ENCODE assay signal across 36 cellular contexts in the genomic region with DNA sequence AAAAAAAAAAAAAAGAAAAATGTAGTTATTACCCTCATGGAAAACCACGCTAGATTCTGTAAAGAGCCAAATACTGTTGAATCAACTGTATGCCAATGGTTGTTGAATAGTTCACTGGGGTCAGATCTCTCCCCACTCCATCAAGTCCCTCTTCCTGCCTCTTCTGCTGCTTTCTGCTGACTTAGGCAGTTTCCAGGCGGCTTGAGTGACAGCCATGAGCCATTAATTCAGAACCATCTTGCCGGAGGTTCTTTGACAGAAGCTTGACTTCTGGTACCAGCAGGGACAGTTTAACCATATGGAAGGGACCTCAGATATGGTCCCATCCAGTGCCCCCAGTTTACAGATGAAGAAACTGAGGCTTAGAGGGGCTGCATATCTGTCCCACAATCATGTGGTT. TPM values are rescaled to one million over a fixed set of nuclear protein-coding genes. Genes with fewer than 3 reads are reported as not detected.
"Had no signal": no experiment of that assay in that cellular context is flagged by ENCODE, and none has a peak within 500 bp of the region (broad histone marks: within the 10 kb centered on the region; RNA-seq: fewer than 3 reads in every experiment).

No MANE protein-coding gene starts in this region.

- H3K27me3 ChIP-seq: adrenal gland, body of pancreas, brain microvascular endothelial cell, breast epithelium had no signal

- H3K4me1 Mint-ChIP-seq: activated B cell treated with CpG ODN at 0.5 μM for 24 hours; activated CD4-positive, alpha-beta T cell treated with anti-CD3 and anti-CD28 coated beads, Interleukin-2, amount 10 ng/mL, durations not matched to agents 24 days and 14 days; activated naive CD8-positive, alpha-beta T cell treated with anti-CD3 and anti-CD28 coated beads for 36 hours; activated T-helper 17 cell treated with anti-CD3 and anti-CD28 coated beads, Interleukin-2, amount 50 U/mL, for 72 hours had no signal

- H3K36me3 Mint-ChIP-seq: activated CD4-positive, alpha-beta memory T cell treated with anti-CD3 and anti-CD28 coated beads for 36 hours; activated naive CD4-positive, alpha-beta T cell treated with anti-CD3 and anti-CD28 coated beads, Interleukin-2, amount 50 U/mL, for 72 hours; activated naive CD8-positive, alpha-beta T cell treated with anti-CD3 and anti-CD28 coated beads for 36 hours had no signal

- H3K9me3 Mint-ChIP-seq: activated B cell treated with CpG ODN at 0.5 μM for 24 hours; activated CD4-positive, alpha-beta memory T cell treated with anti-CD3 and anti-CD28 coated beads for 36 hours; activated CD4-positive, alpha-beta T cell treated with anti-CD3 and anti-CD28 coated beads, Interleukin-2, amount 10 ng/mL, durations not matched to agents 24 days and 14 days; activated CD8-positive, alpha-beta T cell treated with anti-CD3 and anti-CD28 coated beads for 36 hours; activated naive CD4-positive, alpha-beta T cell treated with anti-CD3 and anti-CD28 coated beads for 36 hours; activated naive CD4-positive, alpha-beta T cell treated with anti-CD3 and anti-CD28 coated beads, Interleukin-2, amount 50 U/mL, for 72 hours; activated naive CD8-positive, alpha-beta T cell treated with anti-CD3 and anti-CD28 coated beads for 36 hours; activated T-cell treated with anti-CD3 and anti-CD28 coated beads, Interleukin-2, amount 50 U/mL, for 4 hours; activated T-cell treated with anti-CD3 and anti-CD28 coated beads, Interleukin-2, amount 50 U/mL, for 72 hours; activated T-helper 1 cell treated with anti-CD3 and anti-CD28 coated beads, Interleukin-12 subunit alpha, Interleukin-12 subunit beta, Interleukin-2, Interleukin-4 antibody, amounts not matched to agents 30 ng/mL and 10 ng/mL and 1 ng/mL, durations not matched to agents 14 hours and 24 hours and 36 hours; activated T-helper 17 cell treated with anti-CD3 and anti-CD28 coated beads, Interleukin-2, amount 50 U/mL, for 72 hours had no signal

- H3K9me3 ChIP-seq: adrenal gland, body of pancreas, breast epithelium had no signal

- H3K4me1 ChIP-seq: adrenal gland, body of pancreas, breast epithelium had no signal

- H3K4me3 Mint-ChIP-seq: activated B cell treated with CpG ODN at 0.5 μM for 24 hours; activated CD4-positive, alpha-beta memory T cell treated with anti-CD3 and anti-CD28 coated beads for 36 hours; activated CD4-positive, alpha-beta T cell treated with anti-CD3 and anti-CD28 coated beads, Interleukin-2, amount 10 ng/mL, durations not matched to agents 24 days and 14 days; activated CD8-positive, alpha-beta T cell treated with anti-CD3 and anti-CD28 coated beads for 36 hours; activated naive CD4-positive, alpha-beta T cell treated with anti-CD3 and anti-CD28 coated beads for 36 hours; activated naive CD8-positive, alpha-beta T cell treated with anti-CD3 and anti-CD28 coated beads for 36 hours; activated T-cell treated with anti-CD3 and anti-CD28 coated beads, Interleukin-2, amount 50 U/mL, for 4 hours; activated T-cell treated with anti-CD3 and anti-CD28 coated beads, Interleukin-2, amount 50 U/mL, for 72 hours; activated T-helper 1 cell treated with anti-CD3 and anti-CD28 coated beads, Interleukin-12 subunit alpha, Interleukin-12 subunit beta, Interleukin-2, Interleukin-4 antibody, amounts not matched to agents 30 ng/mL and 10 ng/mL and 1 ng/mL, durations not matched to agents 14 hours and 24 hours and 36 hours; activated T-helper 17 cell treated with anti-CD3 and anti-CD28 coated beads, Interleukin-2, amount 50 U/mL, for 72 hours; T-helper 17 cell had no signal

- H3K27me3 Mint-ChIP-seq: activated CD4-positive, alpha-beta T cell treated with anti-CD3 and anti-CD28 coated beads, Interleukin-2, amount 10 ng/mL, durations not matched to agents 24 days and 14 days; activated CD8-positive, alpha-beta T cell treated with anti-CD3 and anti-CD28 coated beads for 36 hours; activated naive CD8-positive, alpha-beta T cell treated with anti-CD3 and anti-CD28 coated beads for 36 hours had no signal

- DNase-seq: activated B cell treated with CpG ODN at 0.5 μM for 24 hours; activated CD4-positive, alpha-beta memory T cell treated with anti-CD3 and anti-CD28 coated beads for 36 hours; activated CD4-positive, alpha-beta T cell treated with anti-CD3 and anti-CD28 coated beads for 4 hours; activated CD4-positive, alpha-beta T cell treated with anti-CD3 and anti-CD28 coated beads, Interleukin-2, amount 10 ng/mL, durations not matched to agents 24 days and 14 days; activated CD4-positive, alpha-beta T cell treated with anti-CD3 and anti-CD28 coated beads, Interleukin-2, amount 50 U/mL, for 1 hour; activated CD4-positive, alpha-beta T cell treated with anti-CD3 and anti-CD28 coated beads, Interleukin-2, amount 50 U/mL, for 4 hours; activated CD4-positive, CD25-positive, alpha-beta regulatory T cell treated with anti-CD3 and anti-CD28 coated beads, Interleukin-2, amount 50 U/mL, for 72 hours; activated CD8-positive, alpha-beta memory T cell treated with anti-CD3 and anti-CD28 coated beads, Interleukin-2, amount 50 U/mL, for 4 hours; activated CD8-positive, alpha-beta T cell treated with anti-CD3 and anti-CD28 coated beads for 36 hours; activated effector memory CD4-positive, alpha-beta T cell treated with anti-CD3 and anti-CD28 coated beads, Interleukin-2, amount 50 U/mL, for 16 hours; activated gamma-delta T cell treated with Interleukin-2 at 50 U/mL for 16 hours; activated naive CD4-positive, alpha-beta T cell; activated naive CD4-positive, alpha-beta T cell treated with anti-CD3 and anti-CD28 coated beads for 36 hours; activated naive CD4-positive, alpha-beta T cell treated with anti-CD3 and anti-CD28 coated beads, Interleukin-2, amount 50 U/mL, for 16 hours; activated naive CD8-positive, alpha-beta T cell treated with anti-CD3 and anti-CD28 coated beads for 36 hours; activated T-cell treated with anti-CD3 and anti-CD28 coated beads for 4 hours; activated T-cell treated with anti-CD3 and anti-CD28 coated beads, Interleukin-2, amount 50 U/mL, for 1 hour; activated T-cell treated with anti-CD3 and anti-CD28 coated beads, Interleukin-2, amount 50 U/mL, for 4 hours; activated T-cell treated with anti-CD3 and anti-CD28 coated beads, Interleukin-2, amount 50 U/mL, for 72 hours; adrenal gland; amniotic stem cell; body of pancreas; brain microvascular endothelial cell; central memory CD4-positive, alpha-beta T cell; T-helper 17 cell; T-helper 9 cell had no signal

- H3K4me3 ChIP-seq: adrenal gland, body of pancreas, breast epithelium had no signal

- ATAC-seq: activated CD8-positive, alpha-beta T cell treated with anti-CD3 and anti-CD28 coated beads for 36 hours; activated naive CD4-positive, alpha-beta T cell treated with anti-CD3 and anti-CD28 coated beads, Interleukin-2, amount 50 U/mL, for 72 hours; activated T-cell treated with anti-CD3 and anti-CD28 coated beads, Interleukin-2, amount 50 U/mL, for 4 hours; activated T-cell treated with anti-CD3 and anti-CD28 coated beads, Interleukin-2, amount 50 U/mL, for 72 hours; activated T-helper 17 cell treated with anti-CD3 and anti-CD28 coated beads, Interleukin-2, amount 50 U/mL, for 72 hours; body of pancreas; T-helper 17 cell had no signal

- FAIRE-seq: astrocyte, colon, TTC549 had no signal

- H3K27ac ChIP-seq: adrenal gland, body of pancreas, brain microvascular endothelial cell, breast epithelium, VCaP had no signal

- H3K27ac Mint-ChIP-seq: activated B cell treated with CpG ODN at 0.5 μM for 24 hours; activated CD4-positive, alpha-beta memory T cell treated with anti-CD3 and anti-CD28 coated beads for 36 hours; activated CD4-positive, alpha-beta T cell treated with anti-CD3 and anti-CD28 coated beads, Interleukin-2, amount 10 ng/mL, durations not matched to agents 24 days and 14 days; activated CD8-positive, alpha-beta T cell treated with anti-CD3 and anti-CD28 coated beads for 36 hours; activated naive CD4-positive, alpha-beta T cell treated with anti-CD3 and anti-CD28 coated beads for 36 hours; activated naive CD4-positive, alpha-beta T cell treated with anti-CD3 and anti-CD28 coated beads, Interleukin-2, amount 50 U/mL, for 72 hours; activated naive CD8-positive, alpha-beta T cell treated with anti-CD3 and anti-CD28 coated beads for 36 hours; activated T-cell treated with anti-CD3 and anti-CD28 coated beads, Interleukin-2, amount 50 U/mL, for 72 hours; activated T-helper 1 cell treated with anti-CD3 and anti-CD28 coated beads, Interleukin-12 subunit alpha, Interleukin-12 subunit beta, Interleukin-2, Interleukin-4 antibody, amounts not matched to agents 30 ng/mL and 10 ng/mL and 1 ng/mL, durations not matched to agents 14 hours and 24 hours and 36 hours; activated T-helper 17 cell treated with anti-CD3 and anti-CD28 coated beads, Interleukin-2, amount 50 U/mL, for 72 hours; T-helper 17 cell had no signal

- H3K36me3 ChIP-seq: adrenal gland, brain microvascular endothelial cell, breast epithelium had no signal

RNA-seq across cellular contexts. Expression of gene TSPAN11, which starts 34.5 kb away (rescaled TPM):
- total RNA-seq: activated B cell treated with CpG ODN at 0.5 μM for 24 hours; activated CD4-positive, alpha-beta memory T cell treated with anti-CD3 and anti-CD28 coated beads for 36 hours; activated CD4-positive, alpha-beta T cell treated with anti-CD3 and anti-CD28 coated beads, Interleukin-2, amount 10 ng/mL, durations not matched to agents 24 days and 14 days; activated CD8-positive, alpha-beta memory T cell treated with anti-CD3 and anti-CD28 coated beads for 36 hours; activated CD8-positive, alpha-beta T cell treated with anti-CD3 and anti-CD28 coated beads for 36 hours; activated naive CD4-positive, alpha-beta T cell treated with anti-CD3 and anti-CD28 coated beads for 36 hours; activated naive CD4-positive, alpha-beta T cell treated with anti-CD3 and anti-CD28 coated beads, Interleukin-2, amount 50 U/mL, for 72 hours; activated naive CD8-positive, alpha-beta T cell treated with anti-CD3 and anti-CD28 coated beads for 36 hours; activated T-cell treated with anti-CD3 and anti-CD28 coated beads, Interleukin-2, amount 50 U/mL, for 4 hours; activated T-helper 1 cell treated with anti-CD3 and anti-CD28 coated beads, Interleukin-12 subunit alpha, Interleukin-12 subunit beta, Interleukin-2, Interleukin-4 antibody, amounts not matched to agents 30 ng/mL and 10 ng/mL and 1 ng/mL, durations not matched to agents 14 hours and 24 hours and 36 hours; T-helper 17 cell; T-helper 2 cell treated with Interferon-gamma antibody and Interleukin-4, amounts not matched to agents 100 ng/mL and 5 ng/mL, for 36 hours had no signal
